In genomic region chr6:31087494-31088089, GRCh38 we compare ENCODE assay signal across 1 cellular context.
TF ChIP-seq lines count a peak whose summit lies in the region.

No MANE protein-coding gene starts in this region.

TF ChIP-seq in WTC11, 78 proteins besides CTCF, POLR2A, EP300 and RAD21 (continued from another document):
- TF ChIP-seq ZNF121 (CRISPR knock-in tag; IDR thresholded peaks at IDR 0.05) (0 out of 2 replicates have a peak, but pooled peaks have one; percentile 53), ZNF281 (CRISPR knock-in tag; IDR thresholded peaks at IDR 0.05) (no peak), NFYB (CRISPR knock-in tag; conservative IDR thresholded peaks at IDR 0.05; ENCODE audit: low read depth) (no peak)
- TF ChIP-seq, protein P1, sequence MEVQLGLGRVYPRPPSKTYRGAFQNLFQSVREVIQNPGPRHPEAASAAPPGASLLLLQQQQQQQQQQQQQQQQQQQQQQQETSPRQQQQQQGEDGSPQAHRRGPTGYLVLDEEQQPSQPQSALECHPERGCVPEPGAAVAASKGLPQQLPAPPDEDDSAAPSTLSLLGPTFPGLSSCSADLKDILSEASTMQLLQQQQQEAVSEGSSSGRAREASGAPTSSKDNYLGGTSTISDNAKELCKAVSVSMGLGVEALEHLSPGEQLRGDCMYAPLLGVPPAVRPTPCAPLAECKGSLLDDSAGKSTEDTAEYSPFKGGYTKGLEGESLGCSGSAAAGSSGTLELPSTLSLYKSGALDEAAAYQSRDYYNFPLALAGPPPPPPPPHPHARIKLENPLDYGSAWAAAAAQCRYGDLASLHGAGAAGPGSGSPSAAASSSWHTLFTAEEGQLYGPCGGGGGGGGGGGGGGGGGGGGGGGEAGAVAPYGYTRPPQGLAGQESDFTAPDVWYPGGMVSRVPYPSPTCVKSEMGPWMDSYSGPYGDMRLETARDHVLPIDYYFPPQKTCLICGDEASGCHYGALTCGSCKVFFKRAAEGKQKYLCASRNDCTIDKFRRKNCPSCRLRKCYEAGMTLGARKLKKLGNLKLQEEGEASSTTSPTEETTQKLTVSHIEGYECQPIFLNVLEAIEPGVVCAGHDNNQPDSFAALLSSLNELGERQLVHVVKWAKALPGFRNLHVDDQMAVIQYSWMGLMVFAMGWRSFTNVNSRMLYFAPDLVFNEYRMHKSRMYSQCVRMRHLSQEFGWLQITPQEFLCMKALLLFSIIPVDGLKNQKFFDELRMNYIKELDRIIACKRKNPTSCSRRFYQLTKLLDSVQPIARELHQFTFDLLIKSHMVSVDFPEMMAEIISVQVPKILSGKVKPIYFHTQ (CRISPR knock-in tag; IDR thresholded peaks at IDR 0.05), result no peak
- TF ChIP-seq, protein P2, sequence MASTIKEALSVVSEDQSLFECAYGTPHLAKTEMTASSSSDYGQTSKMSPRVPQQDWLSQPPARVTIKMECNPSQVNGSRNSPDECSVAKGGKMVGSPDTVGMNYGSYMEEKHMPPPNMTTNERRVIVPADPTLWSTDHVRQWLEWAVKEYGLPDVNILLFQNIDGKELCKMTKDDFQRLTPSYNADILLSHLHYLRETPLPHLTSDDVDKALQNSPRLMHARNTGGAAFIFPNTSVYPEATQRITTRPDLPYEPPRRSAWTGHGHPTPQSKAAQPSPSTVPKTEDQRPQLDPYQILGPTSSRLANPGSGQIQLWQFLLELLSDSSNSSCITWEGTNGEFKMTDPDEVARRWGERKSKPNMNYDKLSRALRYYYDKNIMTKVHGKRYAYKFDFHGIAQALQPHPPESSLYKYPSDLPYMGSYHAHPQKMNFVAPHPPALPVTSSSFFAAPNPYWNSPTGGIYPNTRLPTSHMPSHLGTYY (CRISPR knock-in tag; IDR thresholded peaks at IDR 0.05), result no peak
